In genomic region chr14:25350071-25350470, GRCh38 we compare ENCODE assay signal across 19 cellular contexts.
DNase-seq lines count a peak whose midpoint lies in the region; ATAC-seq and TF ChIP-seq lines count a peak whose summit lies in the region.
"Had no signal": no experiment of that assay in that cellular context is flagged by ENCODE, and none has a peak within 500 bp of the region (broad histone marks: within the 10 kb centered on the region; RNA-seq: fewer than 3 reads in every experiment).

No MANE protein-coding gene starts in this region.

- no peaks in the 10 kb centered on the region for H3F3A ChIP-seq in smooth muscle cell (ENCODE audit: low read depth)

- H3K4me3 Mint-ChIP-seq in stimulated activated naive CD8-positive, alpha-beta T cell treated with anti-CD3 and anti-CD28 coated beads, Interleukin-15, Interleukin-2, amounts not matched to agents 100 ng/mL and 50 ng/mL, for 24 hours: no peak overlapping the region
- no peak overlapping the region for H3K4me3 Mint-ChIP-seq in stimulated activated naive CD8-positive, alpha-beta T cell treated with anti-CD3 and anti-CD28 coated beads, Interleukin-15, amount 100 ng/mL, for 72 hours
- H3K4me3 Mint-ChIP-seq: CD4-positive, alpha-beta T cell; IgD-negative memory B cell had no signal

- H3K4me3 ChIP-seq in fibroblast of mammary gland (ENCODE audit: control insufficient read depth, low read depth, low read length) (no peak overlapping the region), smooth muscle cell (no peak overlapping the region)
- H3K4me3 ChIP-seq: A549 had no signal

- H4K20me1 ChIP-seq in smooth muscle cell (ENCODE audit: low read depth): no peaks in the 10 kb centered on the region

- H3K4me2 ChIP-seq in smooth muscle cell: no peak overlapping the region
- H3K4me2 ChIP-seq: A549 had no signal

- no peaks in the 10 kb centered on the region for H3K79me2 ChIP-seq in smooth muscle cell (ENCODE audit: low read depth)

- no peak for ATAC-seq in stimulated activated naive CD8-positive, alpha-beta T cell treated with anti-CD3 and anti-CD28 coated beads, Interleukin-15, amount 100 ng/mL, for 72 hours
- ATAC-seq: A549, HepG2 had no signal

- peak overlapping the region; percentile 80 for H3K27ac ChIP-seq in smooth muscle cell (ENCODE audit: low read depth)
- H3K27ac ChIP-seq: 22Rv1, A549, C4-2B had no signal

- DNase-seq in stimulated activated naive CD8-positive, alpha-beta T cell treated with anti-CD3 and anti-CD28 coated beads, Interleukin-15, amount 100 ng/mL, for 72 hours: no peak
- DNase-seq in fibroblast of mammary gland (ENCODE audit: low read depth) (peak; percentile 48), smooth muscle cell (lab: John Stamatoyannopoulos, UW; ENCODE audit: unreplicated experiment) (no peak), DMS153 treated with DMSO at 0.1 percent for 48 hours (lab: John Stamatoyannopoulos, UW; ENCODE audit: unreplicated experiment) (no peak), globus pallidus (ENCODE audit: low spot score) (no peak), iPS-NIHi7 (ENCODE audit: extremely low spot score) (no peak)
- DNase-seq: AML-193; Caco-2; CD4-positive, alpha-beta T cell; DMS79 treated with DMSO at 0.1 percent for 48 hours; GF-D8; GOT3; H7 had no signal

- H3K27me3 Mint-ChIP-seq in stimulated activated naive CD8-positive, alpha-beta T cell treated with anti-CD3 and anti-CD28 coated beads, Interleukin-15, Interleukin-2, amounts not matched to agents 100 ng/mL and 50 ng/mL, for 24 hours: no peaks in the 10 kb centered on the region
- no peaks in the 10 kb centered on the region for H3K27me3 Mint-ChIP-seq in stimulated activated naive CD8-positive, alpha-beta T cell treated with anti-CD3 and anti-CD28 coated beads, Interleukin-15, amount 100 ng/mL, for 72 hours
- H3K27me3 Mint-ChIP-seq: CD4-positive, alpha-beta T cell; IgD-negative memory B cell had no signal

- no peaks in the 10 kb centered on the region for H3K36me3 ChIP-seq in smooth muscle cell (ENCODE audit: low read depth)

- 80% methylated on average over 3 of the region's 3 CpGs for WGBS in smooth muscle cell (ENCODE audit: low lambda C conversion rate)

- no peaks in the 10 kb centered on the region for H3K9me3 ChIP-seq in smooth muscle cell (replicated peaks; ENCODE audit: low read depth)
- H3K9me3 ChIP-seq: A549, Caco-2 had no signal

- H3K4me1 Mint-ChIP-seq in stimulated activated naive CD8-positive, alpha-beta T cell treated with anti-CD3 and anti-CD28 coated beads, Interleukin-15, Interleukin-2, amounts not matched to agents 100 ng/mL and 50 ng/mL, for 24 hours (ENCODE audit: low read depth): peaks cover 4% of the 10 kb centered on the region
- H3K4me1 Mint-ChIP-seq in stimulated activated naive CD8-positive, alpha-beta T cell treated with anti-CD3 and anti-CD28 coated beads, Interleukin-15, amount 100 ng/mL, for 72 hours: no peaks in the 10 kb centered on the region
- H3K4me1 Mint-ChIP-seq: IgD-negative memory B cell had no signal

- peak overlapping the region; percentile 39 for H3K9ac ChIP-seq in smooth muscle cell (ENCODE audit: low read depth)

- no peaks in the 10 kb centered on the region for H3K27me3 ChIP-seq in smooth muscle cell (ENCODE audit: low read depth)

- H3K9me3 Mint-ChIP-seq in stimulated activated naive CD8-positive, alpha-beta T cell treated with anti-CD3 and anti-CD28 coated beads, Interleukin-15, Interleukin-2, amounts not matched to agents 100 ng/mL and 50 ng/mL, for 24 hours: peaks cover 6% of the 10 kb centered on the region
- H3K9me3 Mint-ChIP-seq in stimulated activated naive CD8-positive, alpha-beta T cell treated with anti-CD3 and anti-CD28 coated beads, Interleukin-15, amount 100 ng/mL, for 72 hours: peaks cover 2 to 6% of the 10 kb centered on the region in 2 donors

- no peaks in the 10 kb centered on the region for H3K36me3 Mint-ChIP-seq in stimulated activated naive CD8-positive, alpha-beta T cell treated with anti-CD3 and anti-CD28 coated beads, Interleukin-15, Interleukin-2, amounts not matched to agents 100 ng/mL and 50 ng/mL, for 24 hours (ENCODE audit: low read depth)
- H3K36me3 Mint-ChIP-seq: IgD-negative memory B cell had no signal

- H3K27ac Mint-ChIP-seq in stimulated activated naive CD8-positive, alpha-beta T cell treated with anti-CD3 and anti-CD28 coated beads, Interleukin-15, Interleukin-2, amounts not matched to agents 100 ng/mL and 50 ng/mL, for 24 hours: peak overlapping the region; percentile 12
- no peak overlapping the region for H3K27ac Mint-ChIP-seq in stimulated activated naive CD8-positive, alpha-beta T cell treated with anti-CD3 and anti-CD28 coated beads, Interleukin-15, amount 100 ng/mL, for 72 hours
- H3K27ac Mint-ChIP-seq: CD4-positive, alpha-beta T cell; IgD-negative memory B cell had no signal

- TF ChIP-seq CTCF in fibroblast of mammary gland (conservative IDR thresholded peaks at IDR 0.05; ENCODE audit: control insufficient read depth, insufficient read depth, low read depth, low read length) (no peak), smooth muscle cell (IDR thresholded peaks at IDR 0.05; ENCODE audit: borderline replicate concordance, insufficient read depth, poor library complexity, severe bottlenecking) (no peak)

- H3K4me1 ChIP-seq in smooth muscle cell (ENCODE audit: low read depth): no peaks in the 10 kb centered on the region
- H3K4me1 ChIP-seq: A549, Caco-2 had no signal

- no peak overlapping the region for H2AFZ ChIP-seq in smooth muscle cell (ENCODE audit: low read depth)
